ENCODE assay signal across 24 cellular contexts in the genomic region with DNA sequence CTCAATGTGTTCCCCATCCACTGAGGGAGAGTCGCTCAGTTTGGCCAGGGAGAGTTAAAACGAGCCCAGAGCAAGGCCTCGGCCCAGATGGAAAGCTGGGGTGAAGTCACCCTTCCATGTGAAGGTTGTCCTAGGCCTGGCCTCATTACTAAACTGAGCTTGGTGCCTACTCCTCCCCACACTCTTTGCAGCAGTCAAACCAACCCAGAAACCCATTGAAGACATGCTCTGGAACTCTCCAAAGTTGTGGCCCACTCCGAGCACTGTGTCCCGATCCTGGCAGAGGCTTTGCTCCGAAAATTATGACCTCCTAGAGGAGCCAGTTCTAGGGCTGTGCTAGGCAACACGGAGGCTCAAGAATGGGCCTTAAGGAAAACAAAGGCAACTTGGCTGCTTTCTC. TPM values are rescaled to one million over a fixed set of nuclear protein-coding genes. Genes with fewer than 3 reads are reported as not detected.
"Had no signal": no experiment of that assay in that cellular context is flagged by ENCODE, and none has a peak within 500 bp of the region (broad histone marks: within the 10 kb centered on the region; RNA-seq: fewer than 3 reads in every experiment).

No MANE protein-coding gene starts in this region.

- ATAC-seq: esophagus mucosa; foreskin keratinocyte; heart left ventricle; left lung; lower lobe of right lung; mucosa of descending colon; naive thymus-derived CD4-positive, alpha-beta T cell; right cardiac atrium; stimulated activated effector memory CD8-positive, alpha-beta T cell treated with anti-CD3 and anti-CD28 coated beads, Interleukin-12 subunit alpha, Interleukin-12 subunit beta, amount 100 ng/mL, for 72 hours had no signal

- H3K27me3 ChIP-seq: neural progenitor cell, thyroid gland had no signal

- H3K4me3 ChIP-seq: dorsolateral prefrontal cortex, gastroesophageal sphincter, heart left ventricle, hepatocyte, left lung, lower lobe of right lung, mucosa of descending colon, neural progenitor cell, prostate gland, sigmoid colon, stomach, thyroid gland had no signal

- H3K9me3 ChIP-seq: gastroesophageal sphincter, heart left ventricle, left lung, lower lobe of right lung, mucosa of descending colon, prostate gland, sigmoid colon, stomach, thyroid gland had no signal

- H3K27ac ChIP-seq: dorsolateral prefrontal cortex, epithelial cell of prostate, foreskin keratinocyte, gastroesophageal sphincter, heart left ventricle, hepatocyte, left lung, lower lobe of right lung, neural progenitor cell, prostate gland, sigmoid colon, stomach, thyroid gland had no signal

- H3K4me1 ChIP-seq: foreskin keratinocyte, gastroesophageal sphincter, heart left ventricle, left lung, lower lobe of right lung, neural progenitor cell, prostate gland, sigmoid colon, stomach, thyroid gland had no signal

- DNase-seq: dorsolateral prefrontal cortex; effector CD4-positive, alpha-beta T cell; foreskin keratinocyte; heart left ventricle; kidney; left lung; lower lobe of right lung; mucosa of descending colon; naive thymus-derived CD4-positive, alpha-beta T cell; right cardiac atrium; sigmoid colon; stimulated activated CD4-positive, alpha-beta T cell treated with anti-CD3 and anti-CD28 coated beads, Interleukin-2, amount 100 ng/mL, for 24 hours; stimulated activated CD4-positive, alpha-beta T cell treated with anti-CD3 and anti-CD28 coated beads, Interleukin-4, amount 100 ng/mL, for 24 hours; stimulated activated naive CD4-positive, alpha-beta T cell treated with Interleukin-2 at 50 U/mL for 16 hours; stomach; thyroid gland; trophoblast cell had no signal

- H3K36me3 ChIP-seq: gastroesophageal sphincter, heart left ventricle, left lung, lower lobe of right lung, neural progenitor cell, prostate gland, sigmoid colon, stomach, thyroid gland had no signal

RNA-seq across cellular contexts. Expression of gene CYP26B1, which starts 11.5 kb away (rescaled TPM):
- total RNA-seq: naive thymus-derived CD4-positive, alpha-beta T cell had no signal
- polyA plus RNA-seq: naive thymus-derived CD4-positive, alpha-beta T cell had no signal
